Comparison of ENCODE assay signal across 5 cellular contexts in the genomic region with DNA sequence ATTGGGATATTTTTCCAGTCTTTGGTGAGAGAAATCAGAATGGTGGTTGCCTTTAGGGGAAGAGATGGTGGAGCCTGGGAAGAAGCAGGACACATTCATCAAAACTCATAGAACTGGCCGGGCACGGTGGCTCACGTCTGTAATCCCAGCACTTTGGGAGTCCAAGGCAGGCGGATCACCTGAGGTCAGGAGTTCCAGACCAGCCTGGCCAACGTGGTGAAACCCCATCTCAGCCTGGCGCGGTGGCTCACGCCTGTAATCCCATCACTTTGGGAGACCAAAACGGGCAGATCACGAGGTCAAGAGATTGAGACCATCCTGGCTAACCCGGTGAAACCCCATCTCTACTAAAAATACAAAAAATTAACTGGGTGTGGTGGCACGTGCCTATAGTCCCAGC. TPM values are rescaled to one million over a fixed set of nuclear protein-coding genes. Genes with fewer than 3 reads are reported as not detected.
"Had no signal": no experiment of that assay in that cellular context is flagged by ENCODE, and none has a peak within 500 bp of the region (broad histone marks: within the 10 kb centered on the region; RNA-seq: fewer than 3 reads in every experiment).

No MANE protein-coding gene starts in this region.

RNA-seq across cellular contexts. Expression of a gene that starts 37.5 kb away (rescaled TPM):
- total RNA-seq: activated CD4-positive, alpha-beta memory T cell treated with anti-CD3 and anti-CD28 coated beads for 36 hours; activated CD4-positive, alpha-beta T cell treated with anti-CD3 and anti-CD28 coated beads, Interleukin-2, amount 10 ng/mL, durations not matched to agents 7 days and 5 days; activated naive CD8-positive, alpha-beta T cell treated with anti-CD3 and anti-CD28 coated beads for 36 hours; activated T-helper 17 cell treated with anti-CD3 and anti-CD28 coated beads, Interleukin-2, amount 50 U/mL, for 72 hours; IMR-90 had no signal
- polyA plus RNA-seq: IMR-90 had no signal
